Comparison of ENCODE assay signal across 22 cellular contexts in genomic region chr10:95422196-95422595, GRCh38.
DNase-seq lines count a peak whose midpoint lies in the region; TF ChIP-seq lines count a peak whose summit lies in the region.
"Had no signal": no experiment of that assay in that cellular context is flagged by ENCODE, and none has a peak within 500 bp of the region (broad histone marks: within the 10 kb centered on the region; RNA-seq: fewer than 3 reads in every experiment).

No MANE protein-coding gene starts in this region.

- no peak for TF ChIP-seq EP300 in esophagus muscularis mucosa (IDR thresholded peaks at IDR 0.05)

- TF ChIP-seq POLR2A in esophagus muscularis mucosa (IDR thresholded peaks at IDR 0.05; ENCODE audit: low read depth) = no peak
- TF ChIP-seq POLR2A in prostate gland (IDR thresholded peaks at IDR 0.05) = no peak

- peak overlapping the region; percentile 37 for H3K9ac ChIP-seq in muscle layer of colon (ENCODE audit: low read length)

- H3K27me3 ChIP-seq in esophagus muscularis mucosa = no peaks in the 10 kb centered on the region
- no peaks in the 10 kb centered on the region for H3K27me3 ChIP-seq in muscle layer of colon (ENCODE audit: control insufficient read depth in 1 of 2, insufficient read depth in 2 of 2, low read length in 2 of 2)
- no peaks in the 10 kb centered on the region for H3K27me3 ChIP-seq in prostate gland (replicated peaks; ENCODE audit: insufficient read depth)
- H3K27me3 ChIP-seq: hepatocyte, spleen had no signal

- intact Hi-C loops in esophagus muscularis mucosa (cut with DNase I) (no loop called here), prostate gland (cut with DNase I) (no loop called here)

- H3K36me3 ChIP-seq in esophagus muscularis mucosa = peaks cover 23 to 80% (median 73%) of the 10 kb centered on the region in 4 donors
- H3K36me3 ChIP-seq in muscle layer of colon (ENCODE audit: insufficient read depth, low read length) = peaks cover 57% of the 10 kb centered on the region
- H3K36me3 ChIP-seq in prostate gland = no peaks in the 10 kb centered on the region
- H3K36me3 ChIP-seq: spleen had no signal

- peak overlapping the region; percentile 85 to 97 (median 94) for H3K27ac ChIP-seq in esophagus muscularis mucosa (replicated peaks in 1 of 4)
- peak overlapping the region; percentile 66 for H3K27ac ChIP-seq in muscle layer of colon (ENCODE audit: low read depth, low read length)
- peak overlapping the region in 1 of 2 donors; percentile 20 for H3K27ac ChIP-seq in prostate gland
- H3K27ac ChIP-seq: C4-2B, hepatocyte, lower lobe of right lung, spleen had no signal

- peak; percentile 14 for DNase-seq in RPMI7951 (ENCODE audit: low read depth)
- no peak for DNase-seq in esophagus muscularis mucosa (ENCODE audit: extremely low spot score)
- DNase-seq in superior temporal gyrus (ENCODE audit: extremely low spot score) = peak; percentile 87
- no peak for DNase-seq in amniotic stem cell (lab: John Stamatoyannopoulos, UW)
- no peak for DNase-seq in prostate gland (ENCODE audit: low spot score)
- no peak for DNase-seq in NCI-H1105 (lab: John Stamatoyannopoulos, UW)
- DNase-seq in NCI-H510A treated with DMSO at 0.1 percent for 48 hours (lab: John Stamatoyannopoulos, UW) = no peak
- DNase-seq: activated CD4-positive, alpha-beta memory T cell treated with anti-CD3 and anti-CD28 coated beads for 36 hours; activated CD4-positive, CD25-positive, alpha-beta regulatory T cell; activated T-cell treated with anti-CD3 and anti-CD28 coated beads for 4 hours; effector memory CD8-positive, alpha-beta T cell; GOT3; lower lobe of right lung; naive thymus-derived CD4-positive, alpha-beta T cell; NCI-H1417 treated with DMSO at 0.1 percent for 48 hours; NCI-H524 treated with DMSO at 0.1 percent for 48 hours; spleen; stimulated activated CD4-positive, alpha-beta T cell treated with anti-CD3 and anti-CD28 coated beads, Interleukin-4, amount 100 ng/mL, for 4 hours; stimulated activated naive CD8-positive, alpha-beta T cell treated with anti-CD3 and anti-CD28 coated beads, Interleukin-15, amount 100 ng/mL, for 72 hours had no signal

- H3K9me3 ChIP-seq in esophagus muscularis mucosa (no peaks in the 10 kb centered on the region), muscle layer of colon (ENCODE audit: low read length) (no peaks in the 10 kb centered on the region), prostate gland (no peaks in the 10 kb centered on the region)
- H3K9me3 ChIP-seq: lower lobe of right lung, spleen had no signal

- WGBS in esophagus muscularis mucosa = 47% methylated on average over 4 of the region's 4 CpGs
- WGBS in prostate gland = 77% methylated on average over 4 of the region's 4 CpGs

- TF ChIP-seq CTCF in esophagus muscularis mucosa (IDR thresholded peaks at IDR 0.05) (no peak), prostate gland (IDR thresholded peaks at IDR 0.05) (no peak)

- H3K4me3 ChIP-seq in esophagus muscularis mucosa = peak overlapping the region; percentile 22 to 29 (median 26)
- no peak overlapping the region for H3K4me3 ChIP-seq in muscle layer of colon (ENCODE audit: low read depth in 1 of 2, low read length in 2 of 2)
- no peak overlapping the region for H3K4me3 ChIP-seq in prostate gland
- H3K4me3 ChIP-seq: hepatocyte, lower lobe of right lung, spleen had no signal

- H3K4me1 ChIP-seq in esophagus muscularis mucosa (peaks cover 64 to 100% (median 99%) of the 10 kb centered on the region in 4 donors), muscle layer of colon (ENCODE audit: insufficient read depth, low read length) (peaks cover 66% of the 10 kb centered on the region), prostate gland (replicated peaks) (no peaks in the 10 kb centered on the region)
- H3K4me1 ChIP-seq: lower lobe of right lung, spleen had no signal

Comparison
In these comparisons a context has a peak if more than half of its experiments do, and no peak if none do; other contexts are left out.
1. DNase-seq: peak in RPMI7951 (single experiment) and superior temporal gyrus (single experiment); none in esophagus muscularis mucosa (single experiment), amniotic stem cell (single experiment), prostate gland (single experiment), NCI-H1105 (single experiment) and NCI-H510A treated with DMSO at 0.1 percent for 48 hours (single experiment).
2. H3K4me3 ChIP-seq: peak in esophagus muscularis mucosa (4 of 4); none in muscle layer of colon (0 of 2) and prostate gland (0 of 2).